1 cellular context compared by ENCODE assay signal in genomic region chr9:128936171-128936865, GRCh38.
TF ChIP-seq lines count a peak whose summit lies in the region.

No MANE protein-coding gene starts in this region.

TF ChIP-seq in HepG2, 621 proteins besides CTCF, POLR2A, EP300 and RAD21:
- TF ChIP-seq PCBP2 (optimal IDR thresholded peaks at IDR 0.05; ENCODE audit: low read depth, low read length, poor library complexity, severe bottlenecking) (no peak), ZNF629 (CRISPR knock-in tag; conservative IDR thresholded peaks at IDR 0.05) (peak; percentile 72)
